Comparison of ENCODE assay signal across 11 cellular contexts in genomic region chr12:15928870-15929571, GRCh38. TPM values are rescaled to one million over a fixed set of nuclear protein-coding genes. Genes with fewer than 3 reads are reported as not detected.
DNase-seq lines count a peak whose midpoint lies in the region; ATAC-seq and TF ChIP-seq lines count a peak whose summit lies in the region.
"Had no signal": no experiment of that assay in that cellular context is flagged by ENCODE, and none has a peak within 500 bp of the region (broad histone marks: within the 10 kb centered on the region; RNA-seq: fewer than 3 reads in every experiment).

No MANE protein-coding gene starts in this region.

- H3K27ac Mint-ChIP-seq in osteocyte (ENCODE audit: unreplicated experiment), result peak overlapping the region; percentile 33
- H3K27ac Mint-ChIP-seq: mesothelial cell of epicardium had no signal

- peak overlapping the region; percentile 7 for H3K4me2 ChIP-seq in fibroblast of lung (ENCODE audit: extremely low read depth, insufficient read depth, low read length)

- H3K9ac ChIP-seq in fibroblast of lung (ENCODE audit: insufficient read depth, low read length), result no peak overlapping the region

- peaks cover 48% of the 10 kb centered on the region for H3K4me1 Mint-ChIP-seq in osteocyte (ENCODE audit: unreplicated experiment)

- no peaks in the 10 kb centered on the region for H3K27me3 ChIP-seq in fibroblast of lung (ENCODE audit: control insufficient read depth, insufficient read depth, low read length)

- no peak overlapping the region for H2AFZ ChIP-seq in fibroblast of lung (ENCODE audit: low read length)

- H3K27me3 Mint-ChIP-seq in osteocyte (ENCODE audit: unreplicated experiment), result no peaks in the 10 kb centered on the region

- H3K9me3 Mint-ChIP-seq in osteocyte (ENCODE audit: unreplicated experiment), result peaks cover 3% of the 10 kb centered on the region

- ATAC-seq in GM19351 (IDR thresholded peaks at IDR 0.05; ENCODE audit: unreplicated experiment) (peak; percentile 41), HG03159 (IDR thresholded peaks at IDR 0.05; ENCODE audit: unreplicated experiment) (no peak), HG03432 (IDR thresholded peaks at IDR 0.05; ENCODE audit: unreplicated experiment) (no peak)
- ATAC-seq: activated T-cell treated with anti-CD3 and anti-CD28 coated beads, Interleukin-2, amount 50 U/mL, for 4 hours had no signal

- peak overlapping the region; percentile 24 for H3K4me3 Mint-ChIP-seq in osteocyte (ENCODE audit: unreplicated experiment)
- H3K4me3 Mint-ChIP-seq: activated T-cell treated with anti-CD3 and anti-CD28 coated beads, Interleukin-2, amount 50 U/mL, for 4 hours; mesothelial cell of epicardium had no signal

- TF ChIP-seq CTCF in fibroblast of lung (conservative IDR thresholded peaks at IDR 0.05 in 1 of 2, IDR thresholded peaks at IDR 0.05 in 1 of 2; ENCODE audit: low read depth in 1 of 2, low read length in 2 of 2), result no peak
- no peak for TF ChIP-seq CTCF in osteocyte (IDR thresholded peaks at IDR 0.05)

- peak; percentile 28 for DNase-seq in M059J (ENCODE audit: low read depth)
- DNase-seq in fibroblast of lung (ENCODE audit: low read depth in 2 of 2), result peak in 1 of 2 donors; percentile 17
- DNase-seq in osteocyte (ENCODE audit: extremely low spot score, unreplicated experiment), result no peak
- no peak for DNase-seq in stimulated activated naive CD4-positive, alpha-beta T cell (lab: John Stamatoyannopoulos, UW)
- DNase-seq: activated T-cell treated with anti-CD3 and anti-CD28 coated beads, Interleukin-2, amount 50 U/mL, for 4 hours; KBM-7; small intestine had no signal

- peaks cover 7% of the 10 kb centered on the region for H3K36me3 Mint-ChIP-seq in osteocyte (ENCODE audit: unreplicated experiment)
- H3K36me3 Mint-ChIP-seq: mesothelial cell of epicardium had no signal

- no peaks in the 10 kb centered on the region for H3K9me3 ChIP-seq in fibroblast of lung (ENCODE audit: control insufficient read depth, insufficient read depth, low read depth, low read length)

- H3K27ac ChIP-seq in fibroblast of lung (ENCODE audit: insufficient read depth, low read length), result peak overlapping the region; percentile 34

- no peaks in the 10 kb centered on the region for H4K20me1 ChIP-seq in fibroblast of lung (ENCODE audit: control insufficient read depth, extremely low read depth, insufficient read depth, low read length)

- no peaks in the 10 kb centered on the region for H3K36me3 ChIP-seq in fibroblast of lung (ENCODE audit: control insufficient read depth, insufficient read depth, low read length)

- no peak overlapping the region for H3K4me3 ChIP-seq in fibroblast of lung (replicated peaks in 1 of 4; ENCODE audit: control extremely low read depth in 1 of 4, insufficient read depth in 1 of 4, low read depth in 3 of 4, low read length in 4 of 4)

- peaks cover 7% of the 10 kb centered on the region for H3K4me1 ChIP-seq in fibroblast of lung (ENCODE audit: control insufficient read depth, extremely low read depth, insufficient read depth, low read length)

- peaks cover 2% of the 10 kb centered on the region for H3K79me2 ChIP-seq in fibroblast of lung (ENCODE audit: control insufficient read depth, insufficient read depth, low read length)

RNA-seq across cellular contexts. Expression of gene DERA, which starts 17.9 kb away (rescaled TPM):
- 67.0 and 111 TPM in 2 replicates for total RNA-seq in M059J (2014; rRNA removed; shearing (Covaris generic))
- total RNA-seq in fibroblast of lung (42.1 and 48.2 TPM in 2 replicates), osteocyte (28.4 and 29.8 TPM in 2 replicates)
- 51.1 and 51.5 TPM in 2 replicates for polyA plus RNA-seq in fibroblast of lung
- polyA plus RNA-seq in fibroblast of lung (2012), result 43.3 and 48.7 TPM in 2 replicates
- polyA minus RNA-seq in fibroblast of lung (ENCODE audit: low replicate concordance), result 3.3 and 7.1 TPM in 2 replicates

RNA-seq across cellular contexts. Expression of gene STRAP, which starts 46.8 kb away (rescaled TPM):
- total RNA-seq in M059J (2014; rRNA removed; shearing (Covaris generic)), result 91.0 and 148 TPM in 2 replicates
- total RNA-seq in fibroblast of lung (47.3 and 60.1 TPM in 2 replicates), osteocyte (132 and 136 TPM in 2 replicates)
- 212 and 215 TPM in 2 replicates for polyA plus RNA-seq in fibroblast of lung
- polyA plus RNA-seq in fibroblast of lung (2012), result 147 and 171 TPM in 2 replicates
- polyA minus RNA-seq in fibroblast of lung (ENCODE audit: low replicate concordance), result 44.0 and 46.7 TPM in 2 replicates
